8 cellular contexts compared by ENCODE assay signal in genomic region chr3:179146911-179147570, GRCh38. TPM values are rescaled to one million over a fixed set of nuclear protein-coding genes. Genes with fewer than 3 reads are reported as not detected.
DNase-seq lines count a peak whose midpoint lies in the region; ATAC-seq and TF ChIP-seq lines count a peak whose summit lies in the region.

No MANE protein-coding gene starts in this region.

- H3K23ac ChIP-seq in H9 (ENCODE audit: insufficient read length, low read depth, low read length), result no peak overlapping the region

- DNase-seq in activated naive CD8-positive, alpha-beta T cell treated with anti-CD3 and anti-CD28 coated beads, Interleukin-2, amount 10 ng/mL, durations not matched to agents 7 days and 5 days, result no peak
- no peak for DNase-seq in activated naive CD8-positive, alpha-beta T cell treated with anti-CD3 and anti-CD28 coated beads for 36 hours
- DNase-seq in H9, result no peak
- peak; percentile 71 for DNase-seq in LoVo (ENCODE audit: low spot score)
- DNase-seq in RKO (ENCODE audit: low spot score), result peak; percentile 84
- DNase-seq in cerebellum (ENCODE audit: low spot score), result peak; percentile 69
- peak; percentile 26 for DNase-seq in kidney epithelial cell (ENCODE audit: low read depth)
- no peak for DNase-seq in stomach

- H4K5ac ChIP-seq in H9 (ENCODE audit: insufficient read length, low read depth, low read length), result no peak overlapping the region

- H3K79me1 ChIP-seq in H9 (ENCODE audit: insufficient read depth, low read depth, low read length, poor library complexity, severe bottlenecking), result no peaks in the 10 kb centered on the region

- H3K27me3 Mint-ChIP-seq in activated naive CD8-positive, alpha-beta T cell treated with anti-CD3 and anti-CD28 coated beads, Interleukin-2, amount 10 ng/mL, durations not matched to agents 7 days and 5 days, result peaks cover 12% of the 10 kb centered on the region
- H3K27me3 Mint-ChIP-seq in activated naive CD8-positive, alpha-beta T cell treated with anti-CD3 and anti-CD28 coated beads for 36 hours, result no peaks in the 10 kb centered on the region
- H3K27me3 Mint-ChIP-seq in H9 (ENCODE audit: low read depth), result no peaks in the 10 kb centered on the region

- no peak overlapping the region for H2BK12ac ChIP-seq in H9 (ENCODE audit: insufficient read length, low read depth, low read length)

- H4K20me1 ChIP-seq in H9 (ENCODE audit: control insufficient read depth, insufficient read depth, insufficient read length), result no peaks in the 10 kb centered on the region

- peak overlapping the region; percentile 97 for H3K4me2 ChIP-seq in H9 (ENCODE audit: insufficient read depth, insufficient read length, low read length)

- H4K91ac ChIP-seq in H9 (ENCODE audit: insufficient read length, low read depth, low read length), result no peak overlapping the region

- H3T11ph ChIP-seq in H9 (ENCODE audit: low read length), result no peak overlapping the region

- no CpG with 5 or more reads among the region's 18 CpGs for WGBS in H9 (ENCODE audit: extremely low coverage, insufficient read length, low lambda C conversion rate)
- WGBS in stomach, 5 donors, result 2 to 4% (median 3%) methylated on average over 18 of the region's 18 CpGs

- no peaks in the 10 kb centered on the region for H3K9me3 Mint-ChIP-seq in activated naive CD8-positive, alpha-beta T cell treated with anti-CD3 and anti-CD28 coated beads, Interleukin-2, amount 10 ng/mL, durations not matched to agents 7 days and 5 days
- H3K9me3 Mint-ChIP-seq in activated naive CD8-positive, alpha-beta T cell treated with anti-CD3 and anti-CD28 coated beads for 36 hours, result no peaks in the 10 kb centered on the region
- no peaks in the 10 kb centered on the region for H3K9me3 Mint-ChIP-seq in H9

- no peak overlapping the region for H3K4ac ChIP-seq in H9 (ENCODE audit: low read depth, low read length)

- no peak for TF ChIP-seq POLR2A in stomach (IDR thresholded peaks at IDR 0.05)

- TF ChIP-seq EP300 in stomach (IDR thresholded peaks at IDR 0.05), result no peak

- no peak overlapping the region for H2AK5ac ChIP-seq in H9 (ENCODE audit: insufficient read length, low read length)

- peak; percentile 7 for ATAC-seq in activated naive CD8-positive, alpha-beta T cell treated with anti-CD3 and anti-CD28 coated beads, Interleukin-2, amount 10 ng/mL, durations not matched to agents 7 days and 5 days (ENCODE audit: low read depth)

- no peak overlapping the region for H4K8ac ChIP-seq in H9 (replicated peaks; ENCODE audit: insufficient read length, low read depth, low read length)

- peak overlapping the region; percentile 91 for H3K4me3 ChIP-seq in kidney epithelial cell (ENCODE audit: low read depth, low read length)
- peak overlapping the region; percentile 76 to 96 (median 88) for H3K4me3 ChIP-seq in stomach

- H3K27ac ChIP-seq in H9 (ENCODE audit: insufficient read length, low read depth, low read length) (no peak overlapping the region), stomach (peak overlapping the region; percentile 96 to 99 (median 98))

- H2AFZ ChIP-seq in H9 (ENCODE audit: low read length), result no peak overlapping the region

- H3K4me1 ChIP-seq in H9 (ENCODE audit: insufficient read depth, low read length), result no peaks in the 10 kb centered on the region
- H3K4me1 ChIP-seq in stomach, result peaks cover 4 to 35% (median 22%) of the 10 kb centered on the region in 4 donors

- no peak overlapping the region for H3K56ac ChIP-seq in H9 (ENCODE audit: insufficient read length, low read depth, low read length)

- H3K9me3 ChIP-seq in H9 (ENCODE audit: control insufficient read depth, low read depth, low read length) (no peaks in the 10 kb centered on the region), stomach (no peaks in the 10 kb centered on the region)

- H3K79me2 ChIP-seq in H9 (ENCODE audit: insufficient read depth, low read length), result peaks cover 3% of the 10 kb centered on the region; the same call in 1 of the 2 replicates

- H3K23me2 ChIP-seq in H9 (ENCODE audit: insufficient read length, low read depth, low read length, poor library complexity, severe bottlenecking), result peaks cover 9% of the 10 kb centered on the region

- no peak overlapping the region for H3K9ac ChIP-seq in H9 (ENCODE audit: extremely low read depth, insufficient read length, low read length)

- H3K4me3 Mint-ChIP-seq in activated naive CD8-positive, alpha-beta T cell treated with anti-CD3 and anti-CD28 coated beads, Interleukin-2, amount 10 ng/mL, durations not matched to agents 7 days and 5 days, result no peak overlapping the region
- no peak overlapping the region for H3K4me3 Mint-ChIP-seq in activated naive CD8-positive, alpha-beta T cell treated with anti-CD3 and anti-CD28 coated beads for 36 hours
- H3K4me3 Mint-ChIP-seq in H9, result no peak overlapping the region

- POLR2A ChIA-PET in activated naive CD8-positive, alpha-beta T cell treated with anti-CD3 and anti-CD28 coated beads, Interleukin-2, amount 10 ng/mL, durations not matched to agents 7 days and 5 days (lab: Charles Lee), result interaction anchor here (1.1 to 2.9 kb wide), 5 partner anchors 76 to 177 kb away, joined by 3 to 23 read pairs (median 4); partner anchors contain the start of genes ZMAT3 and ZNF639

- H2BK120ac ChIP-seq in H9 (ENCODE audit: low read depth, low read length, poor library complexity, severe bottlenecking), result no peak overlapping the region

- no peak overlapping the region for H2BK5ac ChIP-seq in H9 (ENCODE audit: insufficient read length, low read length)

- H3K36me3 ChIP-seq in kidney epithelial cell (ENCODE audit: control insufficient read depth, insufficient read depth, low read length) (no peaks in the 10 kb centered on the region), stomach (no peaks in the 10 kb centered on the region)

- H2BK20ac ChIP-seq in H9 (ENCODE audit: low read depth, low read length, poor library complexity, severe bottlenecking), result no peak overlapping the region

- TF ChIP-seq CTCF in H9 (conservative IDR thresholded peaks at IDR 0.05) (peak; percentile 68), kidney epithelial cell (IDR thresholded peaks at IDR 0.05; ENCODE audit: insufficient read depth, low read length, poor library complexity, severe bottlenecking) (peak; percentile 60), stomach (IDR thresholded peaks at IDR 0.05) (peak in 5 of 7 experiments; percentile 30 to 66 (median 55))

- no peak overlapping the region for H3K18ac ChIP-seq in H9 (ENCODE audit: insufficient read length, low read depth, low read length)

- H3K4me1 Mint-ChIP-seq in activated naive CD8-positive, alpha-beta T cell treated with anti-CD3 and anti-CD28 coated beads, Interleukin-2, amount 10 ng/mL, durations not matched to agents 7 days and 5 days, result peaks cover 22% of the 10 kb centered on the region
- H3K4me1 Mint-ChIP-seq in activated naive CD8-positive, alpha-beta T cell treated with anti-CD3 and anti-CD28 coated beads for 36 hours, result peaks cover 29% of the 10 kb centered on the region
- peaks cover 30% of the 10 kb centered on the region in 2 experiments for H3K4me1 Mint-ChIP-seq in H9

- H3K27ac Mint-ChIP-seq in activated naive CD8-positive, alpha-beta T cell treated with anti-CD3 and anti-CD28 coated beads, Interleukin-2, amount 10 ng/mL, durations not matched to agents 7 days and 5 days, result no peak overlapping the region
- no peak overlapping the region for H3K27ac Mint-ChIP-seq in activated naive CD8-positive, alpha-beta T cell treated with anti-CD3 and anti-CD28 coated beads for 36 hours
- H3K27ac Mint-ChIP-seq in H9, result 0 out of 7 replicates have a peak overlapping the region, but pooled peaks of 1 of the 3 experiments have one; percentile 69

- H2BK15ac ChIP-seq in H9 (ENCODE audit: low read depth, low read length), result no peak overlapping the region

- intact Hi-C loops in stomach (cut with DNase I; ENCODE audit: low total_unique reads), result no loop called here

- no peak overlapping the region for H3K14ac ChIP-seq in H9 (ENCODE audit: insufficient read depth, low read length)

- H3K36me3 Mint-ChIP-seq in activated naive CD8-positive, alpha-beta T cell treated with anti-CD3 and anti-CD28 coated beads, Interleukin-2, amount 10 ng/mL, durations not matched to agents 7 days and 5 days, result no peaks in the 10 kb centered on the region
- peaks cover 2% of the 10 kb centered on the region for H3K36me3 Mint-ChIP-seq in activated naive CD8-positive, alpha-beta T cell treated with anti-CD3 and anti-CD28 coated beads for 36 hours
- H3K36me3 Mint-ChIP-seq in H9 (ENCODE audit: insufficient read depth in 1 of 3, low read depth in 3 of 3), result no peaks in the 10 kb centered on the region

- no peaks in the 10 kb centered on the region for H3K27me3 ChIP-seq in H9 (ENCODE audit: insufficient read depth, low read length)
- H3K27me3 ChIP-seq in kidney epithelial cell (ENCODE audit: control insufficient read depth, insufficient read depth, low read length), result no peaks in the 10 kb centered on the region
- H3K27me3 ChIP-seq in stomach, result no peaks in the 10 kb centered on the region

RNA-seq across cellular contexts. Expression of gene PIK3CA, which starts 1.1 kb away (rescaled TPM):
- 10 to 100 TPM; 23.0 to 28.6 TPM for total RNA-seq in activated naive CD8-positive, alpha-beta T cell treated with anti-CD3 and anti-CD28 coated beads, Interleukin-2, amount 10 ng/mL, durations not matched to agents 7 days and 5 days
- total RNA-seq in activated naive CD8-positive, alpha-beta T cell treated with anti-CD3 and anti-CD28 coated beads for 36 hours, result 10 to 100 TPM; 16.8 to 19.0 TPM
- total RNA-seq in H9 (2021) (9.8 and 12.0 TPM in 2 replicates), cerebellum (46.6 TPM), kidney epithelial cell (14.5 and 15.8 TPM in 2 replicates), stomach (100 to 1,000 TPM in 1 of 5 donors, 10 to 100 TPM in 3, 1 to 10 TPM in 1; 2.6 to 144 (median 22.3) TPM)
- polyA plus RNA-seq in stomach, result 1 to 10 TPM; 3.4 to 5.6 (median 4.1) TPM

Comparison
In these comparisons a context has a peak if more than half of its experiments do, and no peak if none do; other contexts are left out.
1. DNase-seq: peak in LoVo (single experiment), RKO (single experiment), cerebellum (single experiment) and kidney epithelial cell (single experiment); none in activated naive CD8-positive, alpha-beta T cell treated with anti-CD3 and anti-CD28 coated beads, Interleukin-2, amount 10 ng/mL, durations not matched to agents 7 days and 5 days (single experiment), activated naive CD8-positive, alpha-beta T cell treated with anti-CD3 and anti-CD28 coated beads for 36 hours (single experiment), H9 (single experiment) and stomach (single experiment).
2. Peak in every context shown above with its lines, with median percentiles within 50 percentile points of each other: CTCF ChIP-seq.